1 cellular context compared by ENCODE assay signal in genomic region chr6:163777379-163777686, GRCh38.
A peak's percentile ranks its signal among the peaks of the same experiment; 100 is the strongest.
TF ChIP-seq lines count a peak whose summit lies in the region.

No MANE protein-coding gene starts in this region.

TF ChIP-seq in K562, 482 proteins besides CTCF, POLR2A, EP300 and RAD21 (continued from another document and continues in another):
- TF ChIP-seq MAX (CRISPR knock-in tag; IDR thresholded peaks at IDR 0.05) (peak; percentile 79), BCLAF1 (IDR thresholded peaks at IDR 0.05; ENCODE audit: borderline replicate concordance in 1 of 2, control insufficient read depth in 1 of 2, low read depth in 2 of 2, low read length in 1 of 2) (peak in 1 of 2 experiments; percentile 81; a peak in 1 of 4 replicates), CBFA2T2 (conservative IDR thresholded peaks at IDR 0.05) (peak; percentile 100), HMBOX1 (IDR thresholded peaks at IDR 0.05) (peak; percentile 80), YY1 (IDR thresholded peaks at IDR 0.05; ENCODE audit: borderline replicate concordance in 1 of 3, control insufficient read depth in 1 of 3, extremely low read depth in 1 of 3, insufficient read depth in 3 of 3, insufficient read length in 1 of 3, insufficient replicate concordance in 2 of 3, low read depth in 1 of 3, low read length in 2 of 3) (peak in 2 of 3 experiments; percentile 38 to 81), ZBTB7A (IDR thresholded peaks at IDR 0.05; ENCODE audit: borderline replicate concordance, control insufficient read depth, low read depth, low read length) (peak; percentile 97), ATF4 (CRISPR knock-in tag; IDR thresholded peaks at IDR 0.05) (peak; percentile 75; the same call in 1 of the 2 replicates), ETS2 (tag; IDR thresholded peaks at IDR 0.05; ENCODE audit: borderline replicate concordance, poor library complexity, severe bottlenecking) (no peak), CBX3 (IDR thresholded peaks at IDR 0.05; ENCODE audit: borderline replicate concordance in 1 of 2, low read length in 2 of 2) (peak in 1 of 2 experiments; percentile 94; a peak in 2 of 3 replicates), ZNF717 (CRISPR knock-in tag; IDR thresholded peaks at IDR 0.05) (no peak), ID3 (CRISPR knock-in tag; IDR thresholded peaks at IDR 0.05) (no peak), ID3 (tag; IDR thresholded peaks at IDR 0.05) (peak; percentile 95), ZNF583 (CRISPR knock-in tag; IDR thresholded peaks at IDR 0.05) (no peak), SP1 (CRISPR knock-in tag; IDR thresholded peaks at IDR 0.05) (no peak; the same call in 1 of the 2 replicates), SOX6 (IDR thresholded peaks at IDR 0.05) (peak; percentile 99), MEF2A (IDR thresholded peaks at IDR 0.05; ENCODE audit: control insufficient read depth, low read depth, low read length) (peak; percentile 45; the same call in 1 of the 2 replicates), IRF2 (CRISPR knock-in tag; IDR thresholded peaks at IDR 0.05) (no peak), ZFP30 (CRISPR knock-in tag; IDR thresholded peaks at IDR 0.05; ENCODE audit: borderline replicate concordance) (no peak), PRDM10 (IDR thresholded peaks at IDR 0.05; ENCODE audit: partially characterized antibody) (peak; percentile 93), HEY1 (CRISPR knock-in tag; IDR thresholded peaks at IDR 0.05; ENCODE audit: borderline replicate concordance) (peak; percentile 74; the same call in 1 of the 2 replicates), TCF3 (CRISPR knock-in tag; IDR thresholded peaks at IDR 0.05) (peak; percentile 100), TAF9B (IDR thresholded peaks at IDR 0.05; ENCODE audit: partially characterized antibody) (peak; percentile 47), TAL1 (IDR thresholded peaks at IDR 0.05) (peak; percentile 100), ZNF445 (CRISPR knock-in tag; IDR thresholded peaks at IDR 0.05; ENCODE audit: low read depth) (peak; percentile 57; the same call in 1 of the 2 replicates), MXI1 (IDR thresholded peaks at IDR 0.05; ENCODE audit: low read depth, low read length) (peak; percentile 74; the same call in 1 of the 2 replicates), MAZ (CRISPR knock-in tag; conservative IDR thresholded peaks at IDR 0.05 in 1 of 2, IDR thresholded peaks at IDR 0.05 in 1 of 2) (peak; percentile 84 to 91), CXXC5 (CRISPR knock-in tag; IDR thresholded peaks at IDR 0.05) (peak; percentile 88), ATF3 (IDR thresholded peaks at IDR 0.05) (peak; percentile 35; the same call in 1 of the 2 replicates), ATF3 (CRISPR knock-in tag; conservative IDR thresholded peaks at IDR 0.05) (no peak; the same call in 1 of the 2 replicates), SRSF3 (IDR thresholded peaks at IDR 0.05; ENCODE audit: insufficient read depth, low read length) (no peak), PML (IDR thresholded peaks at IDR 0.05; ENCODE audit: low read length) (peak; percentile 100), ZNF639 (CRISPR knock-in tag; conservative IDR thresholded peaks at IDR 0.05 in 1 of 2, IDR thresholded peaks at IDR 0.05 in 1 of 2) (peak in 1 of 2 experiments; percentile 90; a peak in 2 of 4 replicates), BCOR (IDR thresholded peaks at IDR 0.05) (peak; percentile 93), MTA2 (IDR thresholded peaks at IDR 0.05; ENCODE audit: low read depth) (peak; percentile 100), ZNF41 (CRISPR knock-in tag; conservative IDR thresholded peaks at IDR 0.05) (no peak; the same call in 1 of the 2 replicates), ZBED1 (IDR thresholded peaks at IDR 0.05) (peak; percentile 95; the same call in 1 of the 2 replicates), NCOA4 (IDR thresholded peaks at IDR 0.05; ENCODE audit: partially characterized antibody) (peak; percentile 95), TFAP4 (CRISPR knock-in tag; IDR thresholded peaks at IDR 0.05; ENCODE audit: borderline replicate concordance) (peak; percentile 76), RUNX1 (IDR thresholded peaks at IDR 0.05; ENCODE audit: low read depth) (peak; percentile 97), ETS1 (conservative IDR thresholded peaks at IDR 0.05; ENCODE audit: control insufficient read depth, low read depth, low read length) (peak; percentile 98), RBM39 (optimal IDR thresholded peaks at IDR 0.05; ENCODE audit: low read depth, low read length) (no peak), ZNF217 (CRISPR knock-in tag; IDR thresholded peaks at IDR 0.05) (no peak), ESRRA (IDR thresholded peaks at IDR 0.05; ENCODE audit: borderline replicate concordance, low read depth) (peak; percentile 68; the same call in 1 of the 2 replicates), SNIP1 (IDR thresholded peaks at IDR 0.05; ENCODE audit: low read depth) (no peak), ZBTB17 (CRISPR knock-in tag; IDR thresholded peaks at IDR 0.05) (peak; percentile 40; the same call in 1 of the 2 replicates), HDAC3 (IDR thresholded peaks at IDR 0.05; ENCODE audit: borderline replicate concordance, partially characterized antibody) (peak; percentile 99), ZBTB12 (CRISPR knock-in tag; IDR thresholded peaks at IDR 0.05) (0 out of 2 replicates have a peak, but pooled peaks have one; percentile 36), CC2D1A (IDR thresholded peaks at IDR 0.05) (peak; percentile 99), RNF2 (IDR thresholded peaks at IDR 0.05) (peak; percentile 98), MAFF (IDR thresholded peaks at IDR 0.05; ENCODE audit: low read length) (peak; percentile 10; the same call in 1 of the 2 replicates), CREM (IDR thresholded peaks at IDR 0.05; ENCODE audit: low read depth) (peak; percentile 84), KDM1A (IDR thresholded peaks at IDR 0.05) (peak; percentile 98 to 99), ZKSCAN1 (IDR thresholded peaks at IDR 0.05; ENCODE audit: low read depth, low read length) (peak; percentile 86), FOXJ3 (CRISPR knock-in tag; IDR thresholded peaks at IDR 0.05) (no peak), HNRNPUL1 (IDR thresholded peaks at IDR 0.05; ENCODE audit: low read length) (0 out of 2 replicates have a peak, but pooled peaks have one; percentile 66)
